Comparison of ENCODE assay signal across 8 cellular contexts in genomic region chr6:44297063-44298038, GRCh38. TPM values are rescaled to one million over a fixed set of nuclear protein-coding genes. Genes with fewer than 3 reads are reported as not detected.
DNase-seq lines count a peak whose midpoint lies in the region; ATAC-seq and TF ChIP-seq lines count a peak whose summit lies in the region.

No MANE protein-coding gene starts in this region.

- CTCF ChIA-PET in AG04450 (lab: Charles Lee), result interaction anchor here (1.3 to 1.5 kb wide), 2 partner anchors 16 to 17 kb away, joined by 4 to 8 read pairs; partner anchors contain the start of gene AARS2

- H3K9me3 ChIP-seq in AG04450 (ENCODE audit: control insufficient read depth, insufficient read depth, low read length), result no peaks in the 10 kb centered on the region; the same call in 1 of the 2 replicates
- no peaks in the 10 kb centered on the region for H3K9me3 ChIP-seq in colonic mucosa
- no peaks in the 10 kb centered on the region for H3K9me3 ChIP-seq in liver (ENCODE audit: control insufficient read depth in 4 of 4, low read length in 3 of 4)

- TF ChIP-seq CTCF in AG04450 (IDR thresholded peaks at IDR 0.05; ENCODE audit: low read depth, low read length) (no peak), colonic mucosa (IDR thresholded peaks at IDR 0.05) (no peak), liver (IDR thresholded peaks at IDR 0.05; ENCODE audit: low read depth, low read length, missing input control) (no peak)

- POLR2A ChIA-PET in AG04450 (lab: Yijun Ruan, JAX), result interaction anchor here (1.0 to 1.6 kb wide), 3 partner anchors 8 to 73 kb away, joined by 3 to 5 read pairs (median 3); no protein-coding TSS in a partner anchor

- H3K36me3 ChIP-seq in colonic mucosa (no peaks in the 10 kb centered on the region), liver (ENCODE audit: control insufficient read depth in 4 of 4, insufficient read depth in 3 of 4, low read depth in 1 of 4, low read length in 3 of 4) (peaks cover 0 to 23% (median 11%) of the 10 kb centered on the region in 4 donors)

- WGBS in liver, result 1% methylated on average over 86 of the region's 86 CpGs

- no peak for ATAC-seq in HG02610 (IDR thresholded peaks at IDR 0.05; ENCODE audit: unreplicated experiment)

- H3K27ac ChIP-seq in AG04450 (ENCODE audit: low read depth, low read length) (no peak overlapping the region), colonic mucosa (no peak overlapping the region), liver (ENCODE audit: low read depth in 1 of 2, low read length in 2 of 2) (no peak overlapping the region)

- TF ChIP-seq RAD21 in liver (IDR thresholded peaks at IDR 0.05), result no peak

- no peak for DNase-seq in AG04450 (ENCODE audit: low read depth, low spot score)
- DNase-seq in HPDE6-E6E7 (ENCODE audit: extremely low spot score), result peak; percentile 28
- peak; percentile 29 to 55 for DNase-seq in activated CD4-positive, alpha-beta T cell treated with anti-CD3 and anti-CD28 coated beads for 24 hours (ENCODE audit: low read depth in 2 of 2)
- peak; percentile 32 for DNase-seq in colonic mucosa
- peak; percentile 40 to 45 for DNase-seq in stimulated activated CD4-positive, alpha-beta T cell treated with anti-CD3 and anti-CD28 coated beads, Interleukin-4, amount 100 ng/mL, for 48 hours (ENCODE audit: low read depth in 2 of 2)
- DNase-seq in HuH-7.5 (ENCODE audit: low spot score), result no peak

- H3K9ac ChIP-seq in colonic mucosa (ENCODE audit: low read depth in 2 of 2, low read length in 2 of 2) (peak overlapping the region in 1 of 2 donors; percentile 24), liver (ENCODE audit: low read depth in 1 of 2, low read length in 2 of 2) (no peak overlapping the region)

- H3K27me3 ChIP-seq in AG04450 (ENCODE audit: control insufficient read depth, insufficient read depth, low read length) (peaks cover 41% of the 10 kb centered on the region), colonic mucosa (peaks cover 32% of the 10 kb centered on the region), liver (ENCODE audit: control insufficient read depth in 4 of 4, insufficient read depth in 4 of 4, low read length in 3 of 4) (peaks cover 0 to 12% (median 4%) of the 10 kb centered on the region in 4 donors)

- intact Hi-C loops in colonic mucosa (cut with DNase I), result no loop called here

- H3K4me3 ChIP-seq in AG04450 (ENCODE audit: low read depth, low read length) (peak overlapping the region; percentile 50), colonic mucosa (peak overlapping the region; percentile 40), liver (ENCODE audit: low read depth in 1 of 3, low read length in 3 of 3) (peak overlapping the region in 2 of 3 donors; percentile 30 to 51)

- H3K4me1 ChIP-seq in colonic mucosa, result peaks cover 11% of the 10 kb centered on the region
- H3K4me1 ChIP-seq in liver (ENCODE audit: control insufficient read depth in 4 of 4, insufficient read depth in 4 of 4, low read length in 3 of 4), result peaks cover 7 to 13% (median 11%) of the 10 kb centered on the region in 4 donors

TF ChIP-seq in liver, 16 proteins besides CTCF, POLR2A, EP300 and RAD21:
- TF ChIP-seq SP1 (IDR thresholded peaks at IDR 0.05), result no peak
- TF ChIP-seq EGR1 (IDR thresholded peaks at IDR 0.05; ENCODE audit: low read depth in 2 of 2), result no peak
- no peak for TF ChIP-seq MAX (IDR thresholded peaks at IDR 0.05)
- TF ChIP-seq ATF3 (IDR thresholded peaks at IDR 0.05), result no peak
- TF ChIP-seq TAF1 (conservative IDR thresholded peaks at IDR 0.05), result no peak
- TF ChIP-seq GABPA (IDR thresholded peaks at IDR 0.05 in 1 of 2, conservative IDR thresholded peaks at IDR 0.05 in 1 of 2), result no peak
- no peak for TF ChIP-seq FOXA2 (IDR thresholded peaks at IDR 0.05)
- TF ChIP-seq YY1 (IDR thresholded peaks at IDR 0.05), result no peak
- TF ChIP-seq HNF4A (conservative IDR thresholded peaks at IDR 0.05), result no peak
- TF ChIP-seq RXRA (IDR thresholded peaks at IDR 0.05), result no peak
- TF ChIP-seq REST (IDR thresholded peaks at IDR 0.05), result no peak
- TF ChIP-seq HNF4G (IDR thresholded peaks at IDR 0.05), result no peak
- TF ChIP-seq FOXA1 (IDR thresholded peaks at IDR 0.05), result no peak
- TF ChIP-seq ZBTB33 (IDR thresholded peaks at IDR 0.05), result no peak
- no peak for TF ChIP-seq NR2F2 (IDR thresholded peaks at IDR 0.05)
- no peak for TF ChIP-seq JUND (IDR thresholded peaks at IDR 0.05)

RNA-seq across cellular contexts. Expression of gene AARS2, which starts 15.8 kb away (rescaled TPM):
- polyA plus RNA-seq in AG04450 (2011; rRNA removed), result 5.8 and 6.2 TPM in 2 replicates
- 11.9 and 13.4 TPM in 2 replicates for polyA minus RNA-seq in AG04450 (2011; rRNA and poly(A)+ RNA removed)
- 10 to 100 TPM in 1 of 2 donors, 1 to 10 TPM in 1; 9.0 to 27.7 TPM for total RNA-seq in colonic mucosa
- 1 to 10 TPM; 9.2 to 9.6 TPM for total RNA-seq in liver
- polyA plus RNA-seq in liver, result 1 to 10 TPM; 1.9 to 4.5 TPM

RNA-seq across cellular contexts. Expression of gene TMEM151B, which starts 27.1 kb away (rescaled TPM):
- polyA plus RNA-seq in AG04450 (2011; rRNA removed) (not detected in 2 replicates), liver (not detected)
- polyA minus RNA-seq in AG04450 (2011; rRNA and poly(A)+ RNA removed), result not detected in 2 replicates
- total RNA-seq in colonic mucosa (under 1 TPM; 0.12 to 0.19 TPM), liver (not detected)

RNA-seq across cellular contexts. Expression of gene NFKBIE, which starts 32.0 kb away (rescaled TPM):
- 13.7 and 17.0 TPM in 2 replicates for polyA plus RNA-seq in AG04450 (2011; rRNA removed)
- polyA minus RNA-seq in AG04450 (2011; rRNA and poly(A)+ RNA removed), result 6.4 and 9.4 TPM in 2 replicates
- 10 to 100 TPM; 11.9 to 18.8 TPM for total RNA-seq in colonic mucosa
- 1 to 10 TPM; 4.9 TPM for total RNA-seq in liver
- 1 to 10 TPM; 3.7 to 4.6 TPM for polyA plus RNA-seq in liver

RNA-seq across cellular contexts. Expression of gene SLC35B2, which starts 40.0 kb away (rescaled TPM):
- polyA plus RNA-seq in AG04450 (2011; rRNA removed) (83.5 and 107 TPM in 2 replicates), liver (10 to 100 TPM; 18.9 to 27.0 TPM)
- polyA minus RNA-seq in AG04450 (2011; rRNA and poly(A)+ RNA removed), result 55.7 and 76.1 TPM in 2 replicates
- total RNA-seq in colonic mucosa (10 to 100 TPM; 42.7 to 52.2 TPM), liver (10 to 100 TPM; 19.8 to 22.4 TPM)

RNA-seq across cellular contexts. Expression of gene SPATS1, which starts 45.1 kb away (rescaled TPM):
- not detected in 2 replicates for polyA plus RNA-seq in AG04450 (2011; rRNA removed)
- not detected in 2 replicates for polyA minus RNA-seq in AG04450 (2011; rRNA and poly(A)+ RNA removed)
- not detected for total RNA-seq in colonic mucosa
- not detected for total RNA-seq in liver
- not detected for polyA plus RNA-seq in liver

Comparison
In these comparisons a context has a peak if more than half of its experiments do, and no peak if none do; other contexts are left out.
1. DNase-seq: peak in HPDE6-E6E7 (single experiment), activated CD4-positive, alpha-beta T cell treated with anti-CD3 and anti-CD28 coated beads for 24 hours (2 of 2), colonic mucosa (single experiment) and stimulated activated CD4-positive, alpha-beta T cell treated with anti-CD3 and anti-CD28 coated beads, Interleukin-4, amount 100 ng/mL, for 48 hours (2 of 2); none in AG04450 (single experiment) and HuH-7.5 (single experiment).
2. Peak in every context shown above with its lines, with median percentiles within 50 percentile points of each other: H3K4me3 ChIP-seq.